Comparison of ENCODE assay signal across 8 cellular contexts in the genomic region with DNA sequence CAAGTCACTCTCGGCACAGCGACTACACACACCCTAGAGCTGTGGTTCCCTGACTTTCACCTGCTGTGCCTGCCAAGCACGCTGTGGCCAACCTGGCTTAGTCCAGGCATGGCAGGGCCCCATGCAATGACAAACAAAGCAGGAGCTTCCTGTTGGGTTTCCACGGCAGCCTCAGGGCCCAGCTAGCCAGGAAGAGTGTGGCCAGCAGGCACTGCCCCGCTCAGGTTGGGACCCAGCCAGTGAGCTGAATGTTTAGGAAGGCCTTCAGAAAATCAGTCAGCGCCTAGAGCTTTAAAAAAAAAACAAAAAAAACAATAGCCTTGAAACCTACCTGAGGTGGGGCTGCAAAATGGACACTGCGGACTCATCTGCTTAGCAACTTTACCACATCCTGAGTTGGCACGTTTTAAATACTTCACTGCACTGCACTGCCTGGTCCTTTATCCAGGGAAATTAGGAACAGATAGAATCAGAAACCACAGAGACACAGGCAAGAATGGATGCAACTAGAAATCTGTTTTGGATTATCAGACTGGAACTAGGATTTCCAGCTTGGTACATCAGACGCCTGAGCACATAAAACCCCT. TPM values are rescaled to one million over a fixed set of nuclear protein-coding genes. Genes with fewer than 3 reads are reported as not detected.
DNase-seq lines count a peak whose midpoint lies in the region; ATAC-seq, FAIRE-seq and TF ChIP-seq lines count a peak whose summit lies in the region.

No MANE protein-coding gene starts in this region.

- no peaks in the 10 kb centered on the region for H3K9me3 Mint-ChIP-seq in activated T-helper 2 cell treated with anti-CD3 and anti-CD28 coated beads, Interferon-gamma antibody, Interleukin-2, Interleukin-4, amounts not matched to agents 10 μg/mL and 5 μg/mL and 100 μg/mL, durations not matched to agents 14 hours and 24 hours and 36 hours
- no peaks in the 10 kb centered on the region for H3K9me3 Mint-ChIP-seq in activated T-helper 17 cell treated with anti-CD3 and anti-CD28 coated beads, Interleukin-2, amount 50 U/mL, for 72 hours

- DNase-seq in LNCaP clone FGC (ENCODE audit: low read depth) (peak; percentile 87), mammary epithelial cell (peak; percentile 93), HepG2 (ENCODE audit: low spot score) (peak; percentile 16), NOMO-1 (lab: John Stamatoyannopoulos, UW; ENCODE audit: unreplicated experiment in 2 of 2) (no peak)
- no peak for DNase-seq in activated T-helper 2 cell treated with anti-CD3 and anti-CD28 coated beads, Interferon-gamma antibody, Interleukin-2, Interleukin-4, amounts not matched to agents 10 μg/mL and 5 μg/mL and 100 μg/mL, durations not matched to agents 14 hours and 24 hours and 36 hours (ENCODE audit: low spot score)

- FAIRE-seq in HepG2 (lab: Jason Lieb, UNC) = no peak

- peaks cover 41% of the 10 kb centered on the region for H3K36me3 Mint-ChIP-seq in activated T-helper 2 cell treated with anti-CD3 and anti-CD28 coated beads, Interferon-gamma antibody, Interleukin-2, Interleukin-4, amounts not matched to agents 10 μg/mL and 5 μg/mL and 100 μg/mL, durations not matched to agents 14 hours and 24 hours and 36 hours (ENCODE audit: low read depth)
- no peaks in the 10 kb centered on the region for H3K36me3 Mint-ChIP-seq in activated T-helper 17 cell treated with anti-CD3 and anti-CD28 coated beads, Interleukin-2, amount 50 U/mL, for 72 hours (ENCODE audit: low read depth)

- H2AFZ ChIP-seq in ACC112 (ENCODE audit: low read length, unreplicated experiment) = no peak overlapping the region
- peak overlapping the region; percentile 10 for H2AFZ ChIP-seq in mammary epithelial cell (ENCODE audit: low read depth, low read length)
- no peak overlapping the region for H2AFZ ChIP-seq in HepG2 (ENCODE audit: low read length)

- BruUV-seq in mammary epithelial cell (replicated peaks; lab: Mats Ljungman, UMichigan) (no TSS peak), HepG2 (replicated peaks; lab: Mats Ljungman, UMichigan) (no TSS peak)

- H3K27me3 Mint-ChIP-seq in activated T-helper 2 cell treated with anti-CD3 and anti-CD28 coated beads, Interferon-gamma antibody, Interleukin-2, Interleukin-4, amounts not matched to agents 10 μg/mL and 5 μg/mL and 100 μg/mL, durations not matched to agents 14 hours and 24 hours and 36 hours (ENCODE audit: low read depth) = no peaks in the 10 kb centered on the region
- H3K27me3 Mint-ChIP-seq in activated T-helper 17 cell treated with anti-CD3 and anti-CD28 coated beads, Interleukin-2, amount 50 U/mL, for 72 hours = no peaks in the 10 kb centered on the region

- no peak overlapping the region for H3K4me3 Mint-ChIP-seq in activated T-helper 2 cell treated with anti-CD3 and anti-CD28 coated beads, Interferon-gamma antibody, Interleukin-2, Interleukin-4, amounts not matched to agents 10 μg/mL and 5 μg/mL and 100 μg/mL, durations not matched to agents 14 hours and 24 hours and 36 hours (ENCODE audit: low read depth)
- no peak overlapping the region for H3K4me3 Mint-ChIP-seq in activated T-helper 17 cell treated with anti-CD3 and anti-CD28 coated beads, Interleukin-2, amount 50 U/mL, for 72 hours

- intact Hi-C loops in mammary epithelial cell (cut with micrococcal nuclease) = loop anchor here (1.0 kb wide), 1 partner anchor 22 kb away; no protein-coding TSS in a partner anchor
- intact Hi-C loops in HepG2 (cut with micrococcal nuclease; ENCODE audit: unreplicated experiment) = no loop called here
- intact Hi-C loops in activated T-helper 2 cell treated with anti-CD3 and anti-CD28 coated beads, Interferon-gamma antibody, Interleukin-2, Interleukin-4, amounts not matched to agents 10 μg/mL and 5 μg/mL and 100 μg/mL, durations not matched to agents 14 hours and 24 hours and 36 hours (cut with micrococcal nuclease) = loop anchor here (10.0 kb wide), 1 partner anchor 124 kb away; no protein-coding TSS in a partner anchor

- no peak for TF ChIP-seq EP300 in HepG2 (IDR thresholded peaks at IDR 0.05; ENCODE audit: low read depth in 2 of 2, low read length in 2 of 2)
- TF ChIP-seq EP300 in HepG2 (CRISPR knock-in tag; IDR thresholded peaks at IDR 0.05; ENCODE audit: borderline replicate concordance) = no peak

- TF ChIP-seq CTCF in LNCaP clone FGC (IDR thresholded peaks at IDR 0.05; ENCODE audit: control insufficient read depth, extremely low read depth, insufficient read depth) (no peak), mammary epithelial cell (conservative IDR thresholded peaks at IDR 0.05 in 1 of 2, IDR thresholded peaks at IDR 0.05 in 1 of 2; ENCODE audit: extremely low read depth in 1 of 2, insufficient read depth in 1 of 2, low read depth in 1 of 2, low read length in 2 of 2) (no peak), HepG2 (CRISPR knock-in tag; IDR thresholded peaks at IDR 0.05) (no peak)

- H3K36me3 ChIP-seq in ACC112 (ENCODE audit: insufficient read depth, low read length) (peaks cover 18% of the 10 kb centered on the region), mammary epithelial cell (ENCODE audit: insufficient read depth, low read length) (peaks cover 15% of the 10 kb centered on the region), HepG2 (replicated peaks in 1 of 2; ENCODE audit: control insufficient read depth in 1 of 2, insufficient read depth in 2 of 2, low read length in 2 of 2) (peaks cover 6 to 9% of the 10 kb centered on the region in 2 experiments; a peak in 3 of 5 replicates)

- in situ Hi-C loops in mammary epithelial cell (cut with MboI; ENCODE audit: low sequenced_read_pairs in 2 of 2) (no loop called here), HepG2 (cut with HindIII; ENCODE audit: extremely low pct_ligation_motif_present, low pct_unique_long_range_greater_than_20kb) (no loop called here)

- H4K20me1 ChIP-seq in mammary epithelial cell (ENCODE audit: insufficient read depth, low read length) = no peaks in the 10 kb centered on the region
- H4K20me1 ChIP-seq in HepG2 (ENCODE audit: insufficient read depth, low read length) = no peaks in the 10 kb centered on the region

- WGBS in mammary epithelial cell (ENCODE audit: low coverage, missing lambda C conversion rate) = 4% methylated on average over 9 of the region's 9 CpGs
- 89% methylated on average over 8 of the region's 9 CpGs for WGBS in HepG2 (ENCODE audit: low lambda C conversion rate)

- POLR2A ChIA-PET in HepG2 (lab: Yijun Ruan, JAX) = interaction anchor here (0.7 kb wide), 1 partner anchor 183 kb away, joined by 3 read pairs; no protein-coding TSS in a partner anchor

- dilution Hi-C loops in mammary epithelial cell (cut with HindIII; ENCODE audit: low sequenced_read_pairs) = no loop called here

- peaks cover 15% of the 10 kb centered on the region for H3K4me1 Mint-ChIP-seq in activated T-helper 2 cell treated with anti-CD3 and anti-CD28 coated beads, Interferon-gamma antibody, Interleukin-2, Interleukin-4, amounts not matched to agents 10 μg/mL and 5 μg/mL and 100 μg/mL, durations not matched to agents 14 hours and 24 hours and 36 hours (ENCODE audit: low read depth)
- no peaks in the 10 kb centered on the region for H3K4me1 Mint-ChIP-seq in activated T-helper 17 cell treated with anti-CD3 and anti-CD28 coated beads, Interleukin-2, amount 50 U/mL, for 72 hours

- H3K9me3 ChIP-seq in mammary epithelial cell (replicated peaks; ENCODE audit: insufficient read depth, low read length) (no peaks in the 10 kb centered on the region), HepG2 (ENCODE audit: low read length) (no peaks in the 10 kb centered on the region)

- H3K79me2 ChIP-seq in ACC112 (ENCODE audit: control insufficient read depth, insufficient read depth, low read length, unreplicated experiment) (no peaks in the 10 kb centered on the region), mammary epithelial cell (ENCODE audit: insufficient read depth, low read length) (peaks cover 7% of the 10 kb centered on the region), HepG2 (ENCODE audit: insufficient read depth, low read length) (no peaks in the 10 kb centered on the region)

- CTCF ChIA-PET in mammary epithelial cell (lab: Charles Lee; ENCODE audit: low non-redundant PET) = interaction anchor here (0.6 kb wide), 1 partner anchor 1393 kb away, joined by 4 read pairs; no protein-coding TSS in a partner anchor
- CTCF ChIA-PET in HepG2 (lab: Yijun Ruan, JAX; ENCODE audit: low intra/inter-chr PET ratio, low total read pairs) = no interaction called here

- H3K9ac ChIP-seq in mammary epithelial cell (ENCODE audit: insufficient read depth, low read length) (peak overlapping the region; percentile 69), HepG2 (ENCODE audit: insufficient read depth, low read depth, low read length) (no peak overlapping the region)

- no peak overlapping the region for H3K27ac Mint-ChIP-seq in activated T-helper 2 cell treated with anti-CD3 and anti-CD28 coated beads, Interferon-gamma antibody, Interleukin-2, Interleukin-4, amounts not matched to agents 10 μg/mL and 5 μg/mL and 100 μg/mL, durations not matched to agents 14 hours and 24 hours and 36 hours
- H3K27ac Mint-ChIP-seq in activated T-helper 17 cell treated with anti-CD3 and anti-CD28 coated beads, Interleukin-2, amount 50 U/mL, for 72 hours = no peak overlapping the region

- TF ChIP-seq RAD21 in HepG2 (CRISPR knock-in tag; IDR thresholded peaks at IDR 0.05) = no peak

- ATAC-seq in HepG2 = peak; percentile 56
- ATAC-seq in HG03196 (IDR thresholded peaks at IDR 0.05; ENCODE audit: unreplicated experiment) = no peak
- ATAC-seq in activated T-helper 17 cell treated with anti-CD3 and anti-CD28 coated beads, Interleukin-2, amount 50 U/mL, for 72 hours (replicated peaks) = no peak

- H3K27ac ChIP-seq in ACC112 (ENCODE audit: low read depth, low read length) (peak overlapping the region; percentile 93), mammary epithelial cell (ENCODE audit: insufficient read depth, low read depth, low read length) (peak overlapping the region; percentile 97), HepG2 (ENCODE audit: extremely low read length, insufficient read depth, low read length) (peak overlapping the region; percentile 4)

- TF ChIP-seq POLR2A in HepG2 (IDR thresholded peaks at IDR 0.05; ENCODE audit: insufficient read depth in 1 of 2, low read depth in 2 of 2, low read length in 2 of 2) = no peak

- H3K27me3 ChIP-seq in ACC112 (ENCODE audit: insufficient read depth, low read length) (no peaks in the 10 kb centered on the region), mammary epithelial cell (ENCODE audit: insufficient read depth, low read length) (no peaks in the 10 kb centered on the region), HepG2 (ENCODE audit: control insufficient read depth in 1 of 2, insufficient read depth in 2 of 2, low read length in 2 of 2) (no peaks in the 10 kb centered on the region)

- H3K4me1 ChIP-seq in ACC112 (ENCODE audit: control insufficient read depth, insufficient read depth, low read length, unreplicated experiment) = peaks cover 58% of the 10 kb centered on the region
- peaks cover 60% of the 10 kb centered on the region for H3K4me1 ChIP-seq in mammary epithelial cell (ENCODE audit: insufficient read depth, low read length)
- H3K4me1 ChIP-seq in HepG2 (ENCODE audit: insufficient read depth, low read length) = peaks cover 48% of the 10 kb centered on the region

- H3K4me3 ChIP-seq in ACC112 (ENCODE audit: low read depth, low read length) (no peak overlapping the region), LNCaP clone FGC (ENCODE audit: low read depth, low read length) (no peak overlapping the region), mammary epithelial cell (replicated peaks in 1 of 3; ENCODE audit: insufficient read depth in 1 of 3, low read depth in 2 of 3, low read length in 3 of 3) (no peak overlapping the region), HepG2 (replicated peaks in 1 of 3; ENCODE audit: insufficient read depth in 1 of 3, low read depth in 2 of 3, low read length in 3 of 3) (no peak overlapping the region)

- H3K4me2 ChIP-seq in mammary epithelial cell (ENCODE audit: insufficient read depth, low read depth, low read length) (peak overlapping the region; percentile 68), HepG2 (ENCODE audit: low read depth, low read length) (no peak overlapping the region)

RNA-seq across cellular contexts. Expression of gene LDHAL6B, which starts 36.3 kb away (rescaled TPM):
- total RNA-seq in mammary epithelial cell (not detected), HepG2 (2016; rRNA removed; fragmentation: Illumina TruSeq; extraction: Trizol) (not detected in 2 replicates)
- polyA plus RNA-seq in mammary epithelial cell (not detected), HepG2 (2011; rRNA removed) (not detected in 2 replicates)
- not detected for polyA minus RNA-seq in mammary epithelial cell
- not detected in 2 replicates for total RNA-seq in HepG2 (2016; cell fraction: cytosol; rRNA removed; fragmentation: Illumina TruSeq; extraction: Trizol; ENCODE audit: low read depth)
- not detected in 2 replicates for total RNA-seq in HepG2 (2016; cell fraction: insoluble cytoplasmic fraction; rRNA removed; fragmentation: Illumina TruSeq; extraction: Trizol)
- total RNA-seq in HepG2 (2016; cell fraction: membrane; rRNA removed; fragmentation: Illumina TruSeq; extraction: Trizol) = not detected in 2 replicates
- total RNA-seq in HepG2 (2016; cell fraction: nucleus; rRNA removed; fragmentation: Illumina TruSeq; extraction: Trizol) = not detected in 2 replicates
- polyA plus RNA-seq in HepG2 (2011; cell fraction: cytosol; rRNA removed) = not detected in 2 replicates
- polyA plus RNA-seq in HepG2 (2011; cell fraction: nucleus; rRNA removed) = not detected in 2 replicates
- polyA plus RNA-seq in HepG2 (2012) = not detected in 2 replicates
- polyA plus RNA-seq in HepG2 (2016; cell fraction: cytosol; fragmentation: Illumina TruSeq; extraction: Trizol; ENCODE audit: low read depth) = not detected in 2 replicates
- polyA plus RNA-seq in HepG2 (2016; cell fraction: insoluble cytoplasmic fraction; fragmentation: Illumina TruSeq; extraction: Trizol; ENCODE audit: low read depth) = not detected in 2 replicates
- not detected in 2 replicates for polyA plus RNA-seq in HepG2 (2016; cell fraction: membrane; fragmentation: Illumina TruSeq; extraction: Trizol; ENCODE audit: low read depth)
- not detected in 2 replicates for polyA plus RNA-seq in HepG2 (2016; cell fraction: nucleus; fragmentation: Illumina TruSeq; extraction: Trizol; ENCODE audit: insufficient read depth, low read depth)
- not detected in 2 replicates for polyA minus RNA-seq in HepG2 (2011; rRNA and poly(A)+ RNA removed; ENCODE audit: low replicate concordance)
- not detected in 2 replicates for polyA minus RNA-seq in HepG2 (2011; cell fraction: cytosol; rRNA and poly(A)+ RNA removed)
- not detected in 2 replicates for polyA minus RNA-seq in HepG2 (2011; cell fraction: nucleus; rRNA and poly(A)+ RNA removed)
- total RNA-seq in activated T-helper 2 cell treated with anti-CD3 and anti-CD28 coated beads, Interferon-gamma antibody, Interleukin-2, Interleukin-4, amounts not matched to agents 10 μg/mL and 5 μg/mL and 100 μg/mL, durations not matched to agents 14 hours and 24 hours and 36 hours = not detected in 2 replicates
- total RNA-seq in activated T-helper 17 cell treated with anti-CD3 and anti-CD28 coated beads, Interleukin-2, amount 50 U/mL, for 72 hours = not detected

Comparison
In these comparisons a context has a peak if more than half of its experiments do, and no peak if none do; other contexts are left out.
1. H3K27ac ChIP-seq: peak in every context shown above with its lines; median percentile 97 in mammary epithelial cell; 93 in ACC112; 4 in HepG2.
2. DNase-seq: peak in LNCaP clone FGC (single experiment), mammary epithelial cell (single experiment) and HepG2 (single experiment); none in activated T-helper 2 cell treated with anti-CD3 and anti-CD28 coated beads, Interferon-gamma antibody, Interleukin-2, Interleukin-4, amounts not matched to agents 10 μg/mL and 5 μg/mL and 100 μg/mL, durations not matched to agents 14 hours and 24 hours and 36 hours (single experiment) and NOMO-1 (0 of 2).